ENCODE assay signal across 26 cellular contexts in the genomic region with DNA sequence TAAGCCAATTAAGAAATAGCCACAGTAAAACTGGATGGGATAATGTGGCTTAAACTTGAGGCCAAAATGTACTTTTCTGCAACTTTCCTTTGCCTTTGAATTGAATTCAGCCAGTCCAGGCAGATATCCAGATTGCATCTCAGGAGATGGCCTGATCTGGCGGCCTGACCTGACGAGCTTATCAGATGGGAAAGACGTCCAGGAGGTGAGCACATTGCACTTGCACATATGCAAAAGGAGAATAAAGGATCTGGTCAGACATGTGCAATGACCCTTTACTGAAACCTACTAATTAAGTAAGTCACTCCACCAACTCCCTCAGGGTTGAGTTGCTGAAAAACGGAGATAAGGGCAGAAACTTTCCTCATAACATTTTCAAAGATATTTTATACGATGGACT. TPM values are rescaled to one million over a fixed set of nuclear protein-coding genes. Genes with fewer than 3 reads are reported as not detected.
A peak's percentile ranks its signal among the peaks of the same experiment; 100 is the strongest.
DNase-seq lines count a peak whose midpoint lies in the region; ATAC-seq, FAIRE-seq and TF ChIP-seq lines count a peak whose summit lies in the region.
"Had no signal": no experiment of that assay in that cellular context is flagged by ENCODE, and none has a peak within 500 bp of the region (broad histone marks: within the 10 kb centered on the region; RNA-seq: fewer than 3 reads in every experiment).

No MANE protein-coding gene starts in this region.

- H3K14ac ChIP-seq in trophoblast cell (ENCODE audit: low read length): no peak overlapping the region

- H4K20me1 ChIP-seq in SK-N-SH (ENCODE audit: insufficient read depth): no peaks in the 10 kb centered on the region
- no peaks in the 10 kb centered on the region for H4K20me1 ChIP-seq in K562 (replicated peaks; ENCODE audit: control insufficient read depth, insufficient read depth, low read length)
- H4K20me1 ChIP-seq: BLaER1 treated with 17β-estradiol and CSF1 and Interleukin-3, amounts not matched to agents 10 nM and 100 nM had no signal

- H4K8ac ChIP-seq in trophoblast cell (ENCODE audit: low read depth, low read length): no peak overlapping the region

- H3K36me3 ChIP-seq in SK-N-SH (replicated peaks in 1 of 2; ENCODE audit: control insufficient read depth in 1 of 2, insufficient read depth in 2 of 2, low read length in 1 of 2) (no peaks in the 10 kb centered on the region), K562 (ENCODE audit: control insufficient read depth, insufficient read depth, low read length) (no peaks in the 10 kb centered on the region), trophoblast cell (ENCODE audit: control insufficient read depth in 1 of 2, insufficient read depth in 2 of 2, low read length in 2 of 2) (no peaks in the 10 kb centered on the region)
- H3K36me3 ChIP-seq: BE2C; BLaER1 treated with 17β-estradiol and CSF1 and Interleukin-3, amounts not matched to agents 10 nM and 100 nM; HAP-1 had no signal

- H3K18ac ChIP-seq in trophoblast cell (ENCODE audit: low read length): no peak overlapping the region

- peaks cover 0 to 6% of the 10 kb centered on the region in 2 experiments; a peak in 2 of 4 replicates for H3K4me1 ChIP-seq in SK-N-SH (ENCODE audit: control insufficient read depth in 1 of 2, insufficient read depth in 2 of 2, low read depth in 1 of 2, low read length in 1 of 2)
- no peaks in the 10 kb centered on the region for H3K4me1 ChIP-seq in K562 (replicated peaks in 1 of 2; ENCODE audit: control insufficient read depth in 2 of 2, insufficient read depth in 2 of 2, low read length in 2 of 2)
- H3K4me1 ChIP-seq in trophoblast cell (ENCODE audit: control insufficient read depth in 1 of 2, insufficient read depth in 2 of 2, low read length in 2 of 2): no peaks in the 10 kb centered on the region
- H3K4me1 ChIP-seq: BLaER1 treated with 17β-estradiol and CSF1 and Interleukin-3, amounts not matched to agents 10 nM and 100 nM; HAP-1 had no signal

- H3K23ac ChIP-seq in trophoblast cell (ENCODE audit: low read length): no peak overlapping the region

- BruUV-seq in K562 (replicated peaks; lab: Mats Ljungman, UMichigan): no TSS peak

- no peak for FAIRE-seq in K562 (lab: Jason Lieb, UNC)
- FAIRE-seq: A549, D721Med, GM12878, GM18507, H54 had no signal

- H3F3A ChIP-seq in SK-N-SH (replicated peaks; ENCODE audit: insufficient read depth): no peaks in the 10 kb centered on the region

- H3K9me3 ChIP-seq in SK-N-SH: no peaks in the 10 kb centered on the region
- no peaks in the 10 kb centered on the region for H3K9me3 ChIP-seq in K562 (replicated peaks; ENCODE audit: control insufficient read depth, insufficient read depth, low read depth, low read length)
- H3K9me3 ChIP-seq in trophoblast cell (ENCODE audit: insufficient read depth, low read depth, low read length): no peaks in the 10 kb centered on the region
- H3K9me3 ChIP-seq: A549, BE2C, HAP-1 had no signal

- H3K79me1 ChIP-seq in trophoblast cell (ENCODE audit: low read length): no peaks in the 10 kb centered on the region

- H3K9ac ChIP-seq in SK-N-SH (no peak overlapping the region), K562 (ENCODE audit: insufficient read depth in 1 of 2, low read depth in 2 of 2, low read length in 2 of 2) (no peak overlapping the region), trophoblast cell (ENCODE audit: low read length) (peak overlapping the region; percentile 56)
- H3K9ac ChIP-seq: BLaER1 treated with 17β-estradiol and CSF1 and Interleukin-3, amounts not matched to agents 10 nM and 100 nM had no signal

- no peak overlapping the region for H2BK120ac ChIP-seq in trophoblast cell (ENCODE audit: insufficient read depth, low read length, poor library complexity)

- whole genome bisulfite sequencing in SK-N-SH (ENCODE audit: low lambda C conversion rate): 37% methylated on average over 5 of the region's 5 CpGs
- 1% methylated on average over 5 of the region's 5 CpGs for WGBS in K562 (ENCODE audit: insufficient coverage, low coverage, missing lambda C conversion rate)
- WGBS in trophoblast cell (ENCODE audit: extremely low coverage, insufficient coverage, insufficient read length): no CpG with 5 or more reads among the region's 5 CpGs

- intact Hi-C loops in K562 (cut with micrococcal nuclease): no loop called here
- intact Hi-C loops in posterior vena cava (cut with DNase I): no loop called here

- in situ Hi-C loops in K562 (cut with MboI): no loop called here

- H2AFZ ChIP-seq in SK-N-SH (ENCODE audit: low read depth) (no peak overlapping the region), K562 (ENCODE audit: low read depth, low read length) (peak overlapping the region; percentile 26), trophoblast cell (ENCODE audit: insufficient read depth, low read length, poor library complexity) (no peak overlapping the region)

- DNase-seq in SK-N-SH (peak; percentile 26), NCI-H69 (lab: John Stamatoyannopoulos, UW) (peak; percentile 17), K562 (ENCODE audit: extremely low read depth in 1 of 4, low spot score in 3 of 4) (no peak), trophoblast cell (peak; percentile 20 to 51), posterior vena cava (ENCODE audit: low spot score) (no peak)
- DNase-seq: 8988T; ACHN; AML-193; BE2C; CD4-positive, alpha-beta T cell; CD8-positive, alpha-beta memory T cell; DMS 273 treated with DMSO at 0.1 percent for 48 hours; DMS79; EL; GDM1; GOT3; HFFc6 had no signal

- POLR2A ChIA-PET in SK-N-SH (lab: Yijun Ruan, JAX): no interaction called here
- POLR2A ChIA-PET in K562 (lab: Yijun Ruan, JAX): no interaction called here

- no peak overlapping the region for H4K91ac ChIP-seq in trophoblast cell (ENCODE audit: low read depth, low read length)

- no peak overlapping the region for H2BK12ac ChIP-seq in trophoblast cell (ENCODE audit: low read length)

- peak in 1 of 2 experiments; percentile 56; a peak in 1 of 4 replicates for TF ChIP-seq EP300 in SK-N-SH (IDR thresholded peaks at IDR 0.05; ENCODE audit: borderline replicate concordance in 1 of 2, low read depth in 1 of 2, low read length in 1 of 2)
- TF ChIP-seq EP300 in K562 (IDR thresholded peaks at IDR 0.05; ENCODE audit: low read length): no peak

- H3K9me1 ChIP-seq in K562 (ENCODE audit: control insufficient read depth, insufficient read depth, low read length): no peaks in the 10 kb centered on the region

- H3K27ac ChIP-seq in SK-N-SH (ENCODE audit: low read depth in 2 of 2, low read length in 1 of 2): no peak overlapping the region; a peak in 1 of 4 replicates
- no peak overlapping the region for H3K27ac ChIP-seq in K562 (ENCODE audit: extremely low read depth, low read depth, low read length)
- H3K27ac ChIP-seq in trophoblast cell (ENCODE audit: low read depth, low read length): no peak overlapping the region
- H3K27ac ChIP-seq: A549; BLaER1 treated with 17β-estradiol and CSF1 and Interleukin-3, amounts not matched to agents 10 nM and 100 nM had no signal

- TF ChIP-seq RAD21 in SK-N-SH (IDR thresholded peaks at IDR 0.05; ENCODE audit: low read length) (no peak), K562 (CRISPR knock-in tag; conservative IDR thresholded peaks at IDR 0.05 in 1 of 2, IDR thresholded peaks at IDR 0.05 in 1 of 2) (no peak)

- no peaks in the 10 kb centered on the region for H3K9me2 ChIP-seq in SK-N-SH

- ATAC-seq in SK-N-SH treated with all-trans-retinoic acid at 6 μM for 48 hours (no peak), K562 (no peak), GM19395 (IDR thresholded peaks at IDR 0.05; ENCODE audit: unreplicated experiment) (no peak)
- ATAC-seq: A549, GM12878 had no signal

- H3K4me3 ChIP-seq in SK-N-SH (ENCODE audit: low read depth in 2 of 2, low read length in 1 of 2): no peak overlapping the region
- no peak overlapping the region for H3K4me3 ChIP-seq in K562
- no peak overlapping the region for H3K4me3 ChIP-seq in trophoblast cell (ENCODE audit: low read depth, low read length)
- H3K4me3 ChIP-seq: A549; BLaER1 treated with 17β-estradiol and CSF1 and Interleukin-3, amounts not matched to agents 10 nM and 100 nM; GM12878; HAP-1 had no signal

- no peaks in the 10 kb centered on the region for H3K79me2 ChIP-seq in SK-N-SH (ENCODE audit: insufficient read depth)
- H3K79me2 ChIP-seq in K562 (ENCODE audit: control insufficient read depth, insufficient read depth, low read length): no peaks in the 10 kb centered on the region
- H3K79me2 ChIP-seq in trophoblast cell (ENCODE audit: control insufficient read depth, insufficient read depth, low read length, poor library complexity): no peaks in the 10 kb centered on the region

- H3K4ac ChIP-seq in trophoblast cell (ENCODE audit: low read depth, low read length): no peak overlapping the region

- H3K27me3 ChIP-seq in SK-N-SH (ENCODE audit: insufficient read depth): no peaks in the 10 kb centered on the region; the same call in 1 of the 2 replicates
- H3K27me3 ChIP-seq in K562 (ENCODE audit: control insufficient read depth in 2 of 2, insufficient read depth in 2 of 2, low read length in 2 of 2): peaks cover 8 to 10% of the 10 kb centered on the region in 2 experiments; a peak in 3 of 5 replicates
- no peaks in the 10 kb centered on the region for H3K27me3 ChIP-seq in trophoblast cell (ENCODE audit: insufficient read depth, low read length)
- H3K27me3 ChIP-seq: BE2C; BLaER1 treated with 17β-estradiol and CSF1 and Interleukin-3, amounts not matched to agents 10 nM and 100 nM had no signal

- CTCF ChIA-PET in SK-N-SH (lab: Yijun Ruan, JAX) (no interaction called here), K562 (lab: Yijun Ruan, JAX; ENCODE audit: low intra/inter-chr PET ratio) (no interaction called here)

- no peak overlapping the region for H2BK5ac ChIP-seq in trophoblast cell (ENCODE audit: low read depth, low read length, poor library complexity)

- no peak for TF ChIP-seq POLR2A in K562 (conservative IDR thresholded peaks at IDR 0.05)

- H2AK5ac ChIP-seq in trophoblast cell (ENCODE audit: low read length): no peak overlapping the region

- no peak overlapping the region for H4K12ac ChIP-seq in trophoblast cell (ENCODE audit: low read depth, low read length)

- no peak overlapping the region for H3K4me2 ChIP-seq in SK-N-SH
- H3K4me2 ChIP-seq in K562 (ENCODE audit: insufficient read depth, low read length): no peak overlapping the region
- no peak overlapping the region for H3K4me2 ChIP-seq in trophoblast cell (ENCODE audit: low read length)
- H3K4me2 ChIP-seq: BLaER1 treated with 17β-estradiol and CSF1 and Interleukin-3, amounts not matched to agents 10 nM and 100 nM had no signal

- TF ChIP-seq CTCF in SK-N-SH (IDR thresholded peaks at IDR 0.05): no peak
- no peak for TF ChIP-seq CTCF in K562 (IDR thresholded peaks at IDR 0.05 in 2 of 3, conservative IDR thresholded peaks at IDR 0.05 in 1 of 3; ENCODE audit: insufficient read depth in 2 of 3, low read depth in 1 of 3, low read length in 3 of 3)

RNA-seq across cellular contexts. Expression of a gene that starts 24.8 kb away (rescaled TPM):
- 10.7 and 13.8 TPM in 2 replicates for polyA plus RNA-seq in SK-N-SH (2012; rRNA removed)
- polyA plus RNA-seq in SK-N-SH (2012; cell fraction: cytosol; rRNA removed): 15.1 and 19.4 TPM in 2 replicates
- 14.3 and 21.3 TPM in 2 replicates for polyA plus RNA-seq in SK-N-SH (2012; cell fraction: nucleus; rRNA removed)
- total RNA-seq in K562 (2011; cell fraction: chromatin; rRNA removed; ENCODE audit: low replicate concordance): 70.2 and 124 TPM in 2 replicates
- 46.2 and 55.4 TPM in 2 replicates for total RNA-seq in K562 (2011; cell fraction: nucleolus; rRNA removed)
- 77.4 and 131 TPM in 2 replicates for total RNA-seq in K562 (2011; cell fraction: nucleoplasm; rRNA removed)
- 46.1 and 46.8 TPM in 2 replicates for total RNA-seq in K562 (2014; rRNA removed)
- 59.6 and 62.0 TPM in 2 replicates for total RNA-seq in K562 (2014; rRNA removed; fragmentation: Illumina TruSeq; extraction: Trizol)
- total RNA-seq in K562 (2015; rRNA removed; fragmentation: Illumina TruSeq; extraction: Trizol): 46.1 and 61.3 TPM in 2 replicates
- total RNA-seq in K562 (2021): 45.2 and 53.0 TPM in 2 replicates
- polyA plus RNA-seq in K562 (2011; rRNA removed): 21.7 and 29.7 TPM in 2 replicates
- 9.1 and 17.4 TPM in 2 replicates for polyA plus RNA-seq in K562 (2011; cell fraction: cytosol; rRNA removed)
- 33.0 and 40.5 TPM in 2 replicates for polyA plus RNA-seq in K562 (2011; cell fraction: nucleus; rRNA removed)
- polyA plus RNA-seq in K562 (2012): 37.8 and 45.1 TPM in 2 replicates
- polyA plus RNA-seq in K562 (2014; fragmentation: Illumina TruSeq; extraction: Trizol): 37.3 and 39.6 TPM in 2 replicates
- 100 to 1,000 TPM; 112 to 116 TPM for polyA plus RNA-seq in K562 (2014; fragmentation: Nextera tagmentation; extraction: Ambion mirVana)
- polyA plus RNA-seq in K562 (2014; rRNA removed): 33.7 and 35.1 TPM in 2 replicates
- polyA minus RNA-seq in K562 (2011; rRNA and poly(A)+ RNA removed): 63.6 and 70.2 TPM in 2 replicates
- 6.2 and 12.0 TPM in 2 replicates for polyA minus RNA-seq in K562 (2011; cell fraction: cytosol; rRNA and poly(A)+ RNA removed)
- 137 and 151 TPM in 2 replicates for polyA minus RNA-seq in K562 (2011; cell fraction: nucleus; rRNA and poly(A)+ RNA removed)
- polyA plus RNA-seq in trophoblast cell (2013): 7.5 and 7.9 TPM in 2 replicates
- total RNA-seq in posterior vena cava: 10 to 100 TPM; 15.9 to 20.5 TPM

Comparison
In these comparisons a context has a peak if more than half of its experiments do, and no peak if none do; other contexts are left out.
1. DNase-seq: peak in SK-N-SH (single experiment), NCI-H69 (single experiment) and trophoblast cell (2 of 2); none in K562 (0 of 4) and posterior vena cava (single experiment).